ENCODE assay signal across 11 cellular contexts in genomic region chr17:15782809-15783208, GRCh38. TPM values are rescaled to one million over a fixed set of nuclear protein-coding genes. Genes with fewer than 3 reads are reported as not detected.
A peak's percentile ranks its signal among the peaks of the same experiment; 100 is the strongest.
DNase-seq lines count a peak whose midpoint lies in the region; ATAC-seq, FAIRE-seq and TF ChIP-seq lines count a peak whose summit lies in the region.
"Had no signal": no experiment of that assay in that cellular context is flagged by ENCODE, and none has a peak within 500 bp of the region (broad histone marks: within the 10 kb centered on the region; RNA-seq: fewer than 3 reads in every experiment).

No MANE protein-coding gene starts in this region.

- TF ChIP-seq EP300 in HepG2 (IDR thresholded peaks at IDR 0.05; ENCODE audit: low read depth in 2 of 2, low read length in 2 of 2) = no peak
- TF ChIP-seq EP300 in HepG2 (CRISPR knock-in tag; IDR thresholded peaks at IDR 0.05; ENCODE audit: borderline replicate concordance) = no peak

- in situ Hi-C loops in HepG2 (cut with HindIII; ENCODE audit: extremely low pct_ligation_motif_present, low pct_unique_long_range_greater_than_20kb) = no loop called here

- WGBS in right lobe of liver (ENCODE audit: insufficient coverage, low coverage, low lambda C conversion rate, missing lambda C conversion rate) = 17% methylated on average over 17 of the region's 32 CpGs
- 74% methylated on average over 31 of the region's 32 CpGs for WGBS in HepG2 (ENCODE audit: low lambda C conversion rate)
- WGBS in esophagus squamous epithelium, 2 donors = 18 to 20% methylated on average over 11 to 14 of the region's 32 CpGs
- 5 to 7% methylated on average over 32 of the region's 32 CpGs for WGBS in aorta, 2 donors

- H3K36me3 ChIP-seq in right lobe of liver (no peaks in the 10 kb centered on the region), HepG2 (replicated peaks in 1 of 2; ENCODE audit: control insufficient read depth in 1 of 2, insufficient read depth in 2 of 2, low read length in 2 of 2) (no peaks in the 10 kb centered on the region), esophagus squamous epithelium (no peaks in the 10 kb centered on the region), aorta (ENCODE audit: control insufficient read depth in 1 of 2, insufficient read depth in 2 of 2, low read length in 1 of 2) (no peaks in the 10 kb centered on the region)

- no peak overlapping the region for H3K9ac ChIP-seq in HepG2 (ENCODE audit: insufficient read depth, low read depth, low read length)

- no peaks in the 10 kb centered on the region for H3K27me3 ChIP-seq in right lobe of liver
- H3K27me3 ChIP-seq in HepG2 (ENCODE audit: control insufficient read depth in 1 of 2, insufficient read depth in 2 of 2, low read length in 2 of 2) = no peaks in the 10 kb centered on the region
- no peaks in the 10 kb centered on the region for H3K27me3 ChIP-seq in esophagus squamous epithelium
- H3K27me3 ChIP-seq in aorta (ENCODE audit: control insufficient read depth in 1 of 2, insufficient read depth in 2 of 2, low read length in 1 of 2) = no peaks in the 10 kb centered on the region

- H3K27ac ChIP-seq in right lobe of liver (no peak overlapping the region), HepG2 (ENCODE audit: extremely low read length, insufficient read depth, low read length) (no peak overlapping the region), esophagus squamous epithelium (peak overlapping the region; percentile 61 to 78 (median 73)), aorta (ENCODE audit: low read depth in 1 of 2, low read length in 2 of 2) (no peak overlapping the region)

- TF ChIP-seq RAD21 in HepG2 (CRISPR knock-in tag; IDR thresholded peaks at IDR 0.05) = no peak

- ATAC-seq in right lobe of liver = peak; percentile 55 to 67 (median 62)
- ATAC-seq in HepG2 = no peak
- peak; percentile 66 for ATAC-seq in aorta (ENCODE audit: low FRiP score)
- ATAC-seq in GM18870 (IDR thresholded peaks at IDR 0.05; ENCODE audit: unreplicated experiment) = no peak
- ATAC-seq: stimulated activated naive B cell treated with anti-CD40 and anti-IgM and Interleukin-4, amounts not matched to agents 10 μg/mL and 1 μg/mL and 100 μg/mL, for 72 hours had no signal

- FAIRE-seq in HepG2 (lab: Jason Lieb, UNC) = no peak
- FAIRE-seq in urothelium cell line (lab: Jason Lieb, UNC) = no peak
- FAIRE-seq: H1 had no signal

- no peak overlapping the region for H3K4me2 ChIP-seq in HepG2 (ENCODE audit: low read depth, low read length)

- TF ChIP-seq POLR2A in right lobe of liver (IDR thresholded peaks at IDR 0.05) (no peak), HepG2 (IDR thresholded peaks at IDR 0.05; ENCODE audit: insufficient read depth in 1 of 2, low read depth in 2 of 2, low read length in 2 of 2) (no peak), esophagus squamous epithelium (IDR thresholded peaks at IDR 0.05) (no peak)

- H2AFZ ChIP-seq in HepG2 (ENCODE audit: low read length) = no peak overlapping the region

- no peaks in the 10 kb centered on the region for H3K4me1 ChIP-seq in right lobe of liver
- H3K4me1 ChIP-seq in HepG2 (ENCODE audit: insufficient read depth, low read length) = no peaks in the 10 kb centered on the region
- peaks cover 0 to 23% (median 0%) of the 10 kb centered on the region in 3 donors for H3K4me1 ChIP-seq in esophagus squamous epithelium
- no peaks in the 10 kb centered on the region for H3K4me1 ChIP-seq in aorta (ENCODE audit: control insufficient read depth in 1 of 2, insufficient read depth in 2 of 2, low read length in 2 of 2)

- no TSS peak for BruUV-seq in HepG2 (replicated peaks; lab: Mats Ljungman, UMichigan)

- H3K79me2 ChIP-seq in HepG2 (ENCODE audit: insufficient read depth, low read length) = no peaks in the 10 kb centered on the region

- DNase-seq in right lobe of liver (peak; percentile 44 to 64 (median 52)), HepG2 (ENCODE audit: low spot score) (no peak), esophagus squamous epithelium (lab: John Stamatoyannopoulos, UW) (no peak), myocyte (ENCODE audit: low read depth) (peak; percentile 6), aorta (peak; percentile 78 to 87), foreskin melanocyte (no peak), urothelium cell line (ENCODE audit: low spot score) (no peak)
- DNase-seq: COR-L47; stimulated activated naive B cell treated with anti-CD40 and anti-IgM and Interleukin-4, amounts not matched to agents 10 μg/mL and 1 μg/mL and 100 μg/mL, for 72 hours had no signal

- POLR2A ChIA-PET in HepG2 (lab: Yijun Ruan, JAX) = no interaction called here

- intact Hi-C loops in right lobe of liver (cut with DNase I) = no loop called here
- intact Hi-C loops in HepG2 (cut with micrococcal nuclease; ENCODE audit: unreplicated experiment) = no loop called here
- intact Hi-C loops in esophagus squamous epithelium (cut with DNase I) = loop anchor here (10.0 kb wide), 1 partner anchor 98 kb away; the partner anchor contains the start of gene TRIM16
- intact Hi-C loops in aorta (cut with DNase I) = no loop called here

- no peaks in the 10 kb centered on the region for H4K20me1 ChIP-seq in HepG2 (ENCODE audit: insufficient read depth, low read length)

- TF ChIP-seq CTCF in right lobe of liver (IDR thresholded peaks at IDR 0.05) = no peak
- TF ChIP-seq CTCF in HepG2 (CRISPR knock-in tag; IDR thresholded peaks at IDR 0.05) = no peak
- no peak for TF ChIP-seq CTCF in esophagus squamous epithelium (IDR thresholded peaks at IDR 0.05)

- H3K9me3 ChIP-seq in right lobe of liver (no peaks in the 10 kb centered on the region), HepG2 (ENCODE audit: low read length) (peaks cover 16% of the 10 kb centered on the region), esophagus squamous epithelium (peaks cover 0 to 9% (median 0%) of the 10 kb centered on the region in 3 donors), aorta (ENCODE audit: control insufficient read depth, low read length) (no peaks in the 10 kb centered on the region)

- CTCF ChIA-PET in HepG2 (lab: Yijun Ruan, JAX; ENCODE audit: low intra/inter-chr PET ratio, low total read pairs) = no interaction called here

- H3K4me3 ChIP-seq in right lobe of liver = peak overlapping the region; percentile 23 to 34 (median 27)
- no peak overlapping the region for H3K4me3 ChIP-seq in HepG2 (replicated peaks in 1 of 3; ENCODE audit: insufficient read depth in 1 of 3, low read depth in 2 of 3, low read length in 3 of 3)
- peak overlapping the region; percentile 32 to 66 (median 50) for H3K4me3 ChIP-seq in esophagus squamous epithelium
- H3K4me3 ChIP-seq in aorta (ENCODE audit: low read length in 2 of 2) = peak overlapping the region; percentile 18 to 66

TF ChIP-seq in HepG2, 621 proteins besides CTCF, POLR2A, EP300 and RAD21:
- TF ChIP-seq AGO2 (optimal IDR thresholded peaks at IDR 0.05; ENCODE audit: low read depth, low read length) (no peak), TFDP2 (CRISPR knock-in tag; IDR thresholded peaks at IDR 0.05) (no peak), TGIF2 (CRISPR knock-in tag; IDR thresholded peaks at IDR 0.05) (no peak), SKI (IDR thresholded peaks at IDR 0.05; ENCODE audit: partially characterized antibody) (no peak), TCF7 (IDR thresholded peaks at IDR 0.05; ENCODE audit: low read depth) (no peak)

RNA-seq across cellular contexts. Expression of gene TBC1D26, which starts 50.7 kb away (rescaled TPM):
- not detected for total RNA-seq in right lobe of liver
- not detected in 2 replicates for total RNA-seq in HepG2 (2016; rRNA removed; fragmentation: Illumina TruSeq; extraction: Trizol)
- total RNA-seq in HepG2 (2016; cell fraction: cytosol; rRNA removed; fragmentation: Illumina TruSeq; extraction: Trizol; ENCODE audit: low read depth) = not detected in 2 replicates
- not detected in 2 replicates for total RNA-seq in HepG2 (2016; cell fraction: insoluble cytoplasmic fraction; rRNA removed; fragmentation: Illumina TruSeq; extraction: Trizol)
- total RNA-seq in HepG2 (2016; cell fraction: membrane; rRNA removed; fragmentation: Illumina TruSeq; extraction: Trizol) = not detected in 2 replicates
- total RNA-seq in HepG2 (2016; cell fraction: nucleus; rRNA removed; fragmentation: Illumina TruSeq; extraction: Trizol) = not detected in 2 replicates
- polyA plus RNA-seq in HepG2 (2011; rRNA removed) = 0.08 and 0.33 TPM in 2 replicates
- 0.04 and 0.08 TPM in 2 replicates for polyA plus RNA-seq in HepG2 (2011; cell fraction: cytosol; rRNA removed)
- polyA plus RNA-seq in HepG2 (2011; cell fraction: nucleus; rRNA removed) = 2.3 and 2.4 TPM in 2 replicates
- 0.16 and 0.40 TPM in 2 replicates for polyA plus RNA-seq in HepG2 (2012)
- not detected in 2 replicates for polyA plus RNA-seq in HepG2 (2016; cell fraction: cytosol; fragmentation: Illumina TruSeq; extraction: Trizol; ENCODE audit: low read depth)
- not detected in 2 replicates for polyA plus RNA-seq in HepG2 (2016; cell fraction: insoluble cytoplasmic fraction; fragmentation: Illumina TruSeq; extraction: Trizol; ENCODE audit: low read depth)
- polyA plus RNA-seq in HepG2 (2016; cell fraction: membrane; fragmentation: Illumina TruSeq; extraction: Trizol; ENCODE audit: low read depth) = not detected in 2 replicates
- polyA plus RNA-seq in HepG2 (2016; cell fraction: nucleus; fragmentation: Illumina TruSeq; extraction: Trizol; ENCODE audit: insufficient read depth, low read depth) = not detected in 2 replicates
- 0.16 TPM in 1 of 2 replicates, not detected in the other for polyA minus RNA-seq in HepG2 (2011; rRNA and poly(A)+ RNA removed; ENCODE audit: low replicate concordance)
- not detected in 2 replicates for polyA minus RNA-seq in HepG2 (2011; cell fraction: cytosol; rRNA and poly(A)+ RNA removed)
- 0.37 and 0.64 TPM in 2 replicates for polyA minus RNA-seq in HepG2 (2011; cell fraction: nucleus; rRNA and poly(A)+ RNA removed)
- not detected for total RNA-seq in esophagus squamous epithelium
- total RNA-seq in myocyte = 0.05 TPM in 1 of 2 replicates, not detected in the other
- polyA plus RNA-seq in myocyte (2012) = 0.35 TPM
- not detected for total RNA-seq in aorta
- polyA plus RNA-seq in aorta = under 1 TPM in 1 of 2 donors, not detected in 1; 0.51 TPM

Comparison
In these comparisons a context has a peak if more than half of its experiments do, and no peak if none do; other contexts are left out.
1. ATAC-seq: peak in right lobe of liver (4 of 4) and aorta (single experiment); none in HepG2 (single experiment) and GM18870 (single experiment).
2. DNase-seq: peak in right lobe of liver (3 of 3), myocyte (single experiment) and aorta (2 of 2); none in HepG2 (single experiment), esophagus squamous epithelium (single experiment), foreskin melanocyte (single experiment) and urothelium cell line (single experiment).
3. H3K4me3 ChIP-seq: peak in right lobe of liver (3 of 3), esophagus squamous epithelium (4 of 4) and aorta (2 of 2); none in HepG2 (0 of 3).
4. H3K27ac ChIP-seq: peak in esophagus squamous epithelium (4 of 4); none in right lobe of liver (0 of 3), HepG2 (single experiment) and aorta (0 of 2).